ENCODE assay signal across 10 cellular contexts in the genomic region with DNA sequence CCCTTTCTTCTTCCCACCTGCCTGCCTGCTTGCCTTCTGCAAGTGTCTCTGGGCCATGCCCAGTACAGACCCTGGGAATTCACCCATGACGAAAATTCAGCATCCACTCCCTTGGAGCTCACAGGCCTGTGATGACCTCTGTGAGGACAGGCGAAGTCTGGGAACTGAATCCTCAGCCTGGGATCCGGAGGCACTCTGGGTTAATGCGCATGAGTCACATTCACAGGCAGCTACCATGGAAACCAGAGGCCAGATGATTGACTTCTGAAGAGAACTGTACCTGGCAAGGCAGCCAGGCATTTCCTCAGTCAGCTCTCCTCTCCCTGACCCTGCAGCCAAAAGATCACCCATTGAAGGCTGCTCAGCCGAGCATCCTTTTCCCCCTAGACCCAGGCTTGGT. TPM values are rescaled to one million over a fixed set of nuclear protein-coding genes. Genes with fewer than 3 reads are reported as not detected.
DNase-seq lines count a peak whose midpoint lies in the region; ATAC-seq and TF ChIP-seq lines count a peak whose summit lies in the region.
"Had no signal": no experiment of that assay in that cellular context is flagged by ENCODE, and none has a peak within 500 bp of the region (broad histone marks: within the 10 kb centered on the region; RNA-seq: fewer than 3 reads in every experiment).

No MANE protein-coding gene starts in this region.

- H2AFZ ChIP-seq in GM23248 (no peak overlapping the region), fibroblast of lung (ENCODE audit: low read length) (no peak overlapping the region)

- H3K27ac ChIP-seq in GM23248 (no peak overlapping the region), RWPE2 (ENCODE audit: poor library complexity, severe bottlenecking) (no peak overlapping the region), fibroblast of lung (ENCODE audit: insufficient read depth, low read length) (no peak overlapping the region), psoas muscle (no peak overlapping the region)
- H3K27ac ChIP-seq: upper lobe of right lung had no signal

- H3K4me1 ChIP-seq in GM23248 (ENCODE audit: insufficient read depth) (no peaks in the 10 kb centered on the region), RWPE2 (ENCODE audit: insufficient read depth, poor library complexity, severe bottlenecking) (peaks cover 30% of the 10 kb centered on the region), fibroblast of lung (ENCODE audit: control insufficient read depth, extremely low read depth, insufficient read depth, low read length) (peaks cover 3% of the 10 kb centered on the region), psoas muscle (peaks cover 39% of the 10 kb centered on the region)

- no peak overlapping the region for H3K4me3 ChIP-seq in GM23248
- H3K4me3 ChIP-seq in RWPE2 (ENCODE audit: severe bottlenecking): no peak overlapping the region
- H3K4me3 ChIP-seq in fibroblast of lung (replicated peaks in 1 of 4; ENCODE audit: control extremely low read depth in 1 of 4, insufficient read depth in 1 of 4, low read depth in 3 of 4, low read length in 4 of 4): no peak overlapping the region
- H3K4me3 ChIP-seq in psoas muscle: no peak overlapping the region
- H3K4me3 ChIP-seq: upper lobe of right lung had no signal

- intact Hi-C loops in psoas muscle (cut with DNase I): no loop called here

- H4K20me1 ChIP-seq in GM23248 (ENCODE audit: insufficient read depth) (no peaks in the 10 kb centered on the region), fibroblast of lung (ENCODE audit: control insufficient read depth, extremely low read depth, insufficient read depth, low read length) (no peaks in the 10 kb centered on the region)

- H3K27me3 ChIP-seq in GM23248 (replicated peaks; ENCODE audit: insufficient read depth) (no peaks in the 10 kb centered on the region), RWPE2 (ENCODE audit: insufficient read depth, poor library complexity, severe bottlenecking) (no peaks in the 10 kb centered on the region), fibroblast of lung (ENCODE audit: control insufficient read depth, insufficient read depth, low read length) (no peaks in the 10 kb centered on the region), psoas muscle (ENCODE audit: insufficient read depth in 3 of 3, low read length in 2 of 3) (no peaks in the 10 kb centered on the region)
- H3K27me3 ChIP-seq: upper lobe of right lung had no signal

- H3K4me2 ChIP-seq in GM23248 (ENCODE audit: unreplicated experiment): no peak overlapping the region
- no peak overlapping the region for H3K4me2 ChIP-seq in fibroblast of lung (ENCODE audit: extremely low read depth, insufficient read depth, low read length)

- DNase-seq in GM23248 (peak; percentile 74), RWPE2 (ENCODE audit: low spot score) (peak; percentile 93), fibroblast of lung (ENCODE audit: low read depth in 2 of 2) (peak; percentile 59 to 73), psoas muscle (no peak), NCI-H1694 (lab: John Stamatoyannopoulos, UW) (no peak), dedifferentiated amniotic fluid mesenchymal stem cell (ENCODE audit: extremely low spot score) (no peak)
- DNase-seq: NCI-H446 treated with DMSO at 0.1 percent for 48 hours, upper lobe of right lung had no signal

- H3K9me2 ChIP-seq in GM23248 (ENCODE audit: insufficient read depth): no peaks in the 10 kb centered on the region

- H3F3A ChIP-seq in GM23248 (ENCODE audit: insufficient read depth): no peaks in the 10 kb centered on the region

- H3K9ac ChIP-seq in GM23248 (no peak overlapping the region), fibroblast of lung (ENCODE audit: insufficient read depth, low read length) (no peak overlapping the region)

- H3K9me3 ChIP-seq in GM23248 (ENCODE audit: low read depth) (no peaks in the 10 kb centered on the region), RWPE2 (ENCODE audit: severe bottlenecking) (no peaks in the 10 kb centered on the region), fibroblast of lung (ENCODE audit: control insufficient read depth, insufficient read depth, low read depth, low read length) (no peaks in the 10 kb centered on the region), psoas muscle (no peaks in the 10 kb centered on the region)
- H3K9me3 ChIP-seq: upper lobe of right lung had no signal

- H3K79me2 ChIP-seq in GM23248 (ENCODE audit: insufficient read depth) (no peaks in the 10 kb centered on the region), fibroblast of lung (ENCODE audit: control insufficient read depth, insufficient read depth, low read length) (no peaks in the 10 kb centered on the region)

- no peak for TF ChIP-seq CTCF in RWPE2 (IDR thresholded peaks at IDR 0.05; ENCODE audit: poor library complexity, severe bottlenecking)
- TF ChIP-seq CTCF in fibroblast of lung (conservative IDR thresholded peaks at IDR 0.05 in 1 of 2, IDR thresholded peaks at IDR 0.05 in 1 of 2; ENCODE audit: low read depth in 1 of 2, low read length in 2 of 2): no peak
- TF ChIP-seq CTCF in psoas muscle (IDR thresholded peaks at IDR 0.05): no peak

- in situ Hi-C loops in GM23248 (cut with MboI): no loop called here

- 57 to 69% methylated on average over 5 of the region's 5 CpGs for WGBS in GM23248 (ENCODE audit: low coverage in 1 of 2, low lambda C conversion rate in 2 of 2, missing lambda C conversion rate in 2 of 2), 2 experiments
- WGBS in psoas muscle, 3 donors: 70 to 79% (median 78%) methylated on average over 5 of the region's 5 CpGs

- ATAC-seq in RWPE2 (ENCODE audit: low read depth): peak; percentile 96
- peak; percentile 23 to 29 (median 27) for ATAC-seq in psoas muscle
- ATAC-seq in HG03025 (IDR thresholded peaks at IDR 0.05; ENCODE audit: low FRiP score, unreplicated experiment): no peak
- no peak for ATAC-seq in activated CD4-positive, CD25-positive, alpha-beta regulatory T cell treated with anti-CD3 and anti-CD28 coated beads, Interleukin-2, amount 50 U/mL, for 24 hours
- ATAC-seq: upper lobe of right lung had no signal

- 0 out of 2 replicates have a peak, but pooled peaks cover 14% of the 10 kb centered on the region for H3K36me3 ChIP-seq in GM23248 (ENCODE audit: low read depth)
- peaks cover 36% of the 10 kb centered on the region for H3K36me3 ChIP-seq in RWPE2 (ENCODE audit: low read depth)
- H3K36me3 ChIP-seq in fibroblast of lung (ENCODE audit: control insufficient read depth, insufficient read depth, low read length): peaks cover 5% of the 10 kb centered on the region
- peaks cover 3 to 72% of the 10 kb centered on the region in 2 donors for H3K36me3 ChIP-seq in psoas muscle (ENCODE audit: insufficient read depth in 1 of 2, low read depth in 1 of 2)

RNA-seq across cellular contexts. Expression of a gene that starts 41.0 kb away (rescaled TPM):
- total RNA-seq in GM23248 (2014; rRNA removed; shearing (Covaris generic)): 5.0 and 6.3 TPM in 2 replicates
- polyA plus RNA-seq in GM23248 (2016; fragmentation: Nextera tagmentation; extraction: Ambion mirVana): 3.2 and 4.2 TPM in 2 replicates
- total RNA-seq in fibroblast of lung: 6.9 and 15.5 TPM in 2 replicates
- polyA plus RNA-seq in fibroblast of lung: 2.4 and 2.7 TPM in 2 replicates
- 4.4 and 4.7 TPM in 2 replicates for polyA plus RNA-seq in fibroblast of lung (2012)
- polyA minus RNA-seq in fibroblast of lung (ENCODE audit: low replicate concordance): 9.2 and 13.7 TPM in 2 replicates
- 10 to 100 TPM in 3 of 4 donors, 1 to 10 TPM in 1; 8.2 to 19.4 (median 11.2) TPM for total RNA-seq in psoas muscle
- polyA plus RNA-seq in psoas muscle: 10 to 100 TPM in 1 of 3 donors, 1 to 10 TPM in 2; 6.1 to 11.4 (median 6.3) TPM

Comparison
In these comparisons a context has a peak if more than half of its experiments do, and no peak if none do; other contexts are left out.
1. DNase-seq: peak in GM23248 (single experiment), RWPE2 (single experiment) and fibroblast of lung (2 of 2); none in psoas muscle (0 of 2), NCI-H1694 (single experiment) and dedifferentiated amniotic fluid mesenchymal stem cell (single experiment).
2. ATAC-seq: peak in RWPE2 (single experiment) and psoas muscle (4 of 4); none in HG03025 (single experiment) and activated CD4-positive, CD25-positive, alpha-beta regulatory T cell treated with anti-CD3 and anti-CD28 coated beads, Interleukin-2, amount 50 U/mL, for 24 hours (0 of 2).